Comparison of ENCODE assay signal across 16 cellular contexts in genomic region chr7:4014649-4015048, GRCh38.
DNase-seq lines count a peak whose midpoint lies in the region; ATAC-seq and TF ChIP-seq lines count a peak whose summit lies in the region.
"Had no signal": no experiment of that assay in that cellular context is flagged by ENCODE, and none has a peak within 500 bp of the region (broad histone marks: within the 10 kb centered on the region; RNA-seq: fewer than 3 reads in every experiment).

No MANE protein-coding gene starts in this region.

- H3K9me3 Mint-ChIP-seq in glutamatergic neuron (ENCODE audit: unreplicated experiment): peaks cover 29% of the 10 kb centered on the region

- no peak for ATAC-seq in psoas muscle

- no peak for TF ChIP-seq POLR2A in spleen (IDR thresholded peaks at IDR 0.05)

- H3K27ac Mint-ChIP-seq in glutamatergic neuron (ENCODE audit: unreplicated experiment): peak overlapping the region; percentile 83
- H3K27ac Mint-ChIP-seq: B cell; CD4-positive, alpha-beta memory T cell; HFFc6; IgD-negative memory B cell had no signal

- no peaks in the 10 kb centered on the region for H3K27me3 ChIP-seq in spleen (replicated peaks in 1 of 7)
- H3K27me3 ChIP-seq in psoas muscle (ENCODE audit: insufficient read depth in 3 of 3, low read length in 2 of 3): peaks cover 0 to 13% (median 3%) of the 10 kb centered on the region in 3 donors

- H3K27me3 Mint-ChIP-seq in glutamatergic neuron (ENCODE audit: unreplicated experiment): peaks cover 18% of the 10 kb centered on the region

- H3K4me1 ChIP-seq in spleen (peaks cover 0 to 17% (median 6%) of the 10 kb centered on the region in 6 donors), psoas muscle (no peaks in the 10 kb centered on the region)

- intact Hi-C loops in spleen (cut with DNase I; ENCODE audit: low total_unique reads) (no loop called here), psoas muscle (cut with DNase I) (no loop called here)

- peaks cover 40% of the 10 kb centered on the region for H3K4me1 Mint-ChIP-seq in glutamatergic neuron (ENCODE audit: low read depth, unreplicated experiment)
- H3K4me1 Mint-ChIP-seq: B cell; CD4-positive, alpha-beta memory T cell; IgD-negative memory B cell had no signal

- peaks cover 34% of the 10 kb centered on the region for H3K36me3 Mint-ChIP-seq in glutamatergic neuron (ENCODE audit: unreplicated experiment)
- H3K36me3 Mint-ChIP-seq: CD4-positive, alpha-beta memory T cell; IgD-negative memory B cell had no signal

- peak overlapping the region; percentile 63 for H3K4me3 Mint-ChIP-seq in glutamatergic neuron (ENCODE audit: unreplicated experiment)
- H3K4me3 Mint-ChIP-seq: B cell, HFFc6, IgD-negative memory B cell had no signal

- H3K4me3 ChIP-seq in spleen (no peak overlapping the region), psoas muscle (no peak overlapping the region)

- H3K27ac ChIP-seq in spleen (peak overlapping the region in 6 of 8 donors; percentile 41 to 85 (median 70)), psoas muscle (no peak overlapping the region)

- H3K9me3 ChIP-seq in spleen: peaks cover 0 to 17% (median 14%) of the 10 kb centered on the region in 8 donors
- no peaks in the 10 kb centered on the region for H3K9me3 ChIP-seq in psoas muscle

- H3K36me3 ChIP-seq in spleen: peaks cover 0 to 4% (median 0%) of the 10 kb centered on the region in 6 donors
- no peaks in the 10 kb centered on the region for H3K36me3 ChIP-seq in psoas muscle (ENCODE audit: insufficient read depth in 1 of 2, low read depth in 1 of 2)

- WGBS in spleen, 5 donors: 48 to 69% (median 52%) methylated on average over 7 of the region's 7 CpGs
- WGBS in psoas muscle, 3 donors: 65 to 71% (median 67%) methylated on average over 7 of the region's 7 CpGs

- TF ChIP-seq CTCF in glutamatergic neuron (IDR thresholded peaks at IDR 0.05; ENCODE audit: partially characterized antibody, unreplicated experiment) (no peak), spleen (IDR thresholded peaks at IDR 0.05 in 8 of 11, conservative IDR thresholded peaks at IDR 0.05 in 3 of 11) (no peak), psoas muscle (IDR thresholded peaks at IDR 0.05) (no peak)

- DNase-seq in DMS153 treated with DMSO at 0.1 percent for 48 hours (lab: John Stamatoyannopoulos, UW; ENCODE audit: unreplicated experiment) (peak; percentile 86), dermis blood vessel endothelial cell (peak; percentile 49), glutamatergic neuron (no peak), spleen (peak; percentile 64), NCI-H2029 treated with DMSO at 0.1 percent for 48 hours (lab: John Stamatoyannopoulos, UW) (no peak), cortex of kidney (lab: John Stamatoyannopoulos, UW) (no peak), psoas muscle (no peak), globus pallidus (ENCODE audit: low spot score) (no peak)
- DNase-seq: C1 segment of cervical spinal cord; CD4-positive, alpha-beta memory T cell; DND-41; GDM1; HCEC 1CT; HFFc6 had no signal

Comparison
In these comparisons a context has a peak if more than half of its experiments do, and no peak if none do; other contexts are left out.
1. DNase-seq: peak in DMS153 treated with DMSO at 0.1 percent for 48 hours (single experiment), dermis blood vessel endothelial cell (single experiment) and spleen (single experiment); none in glutamatergic neuron (single experiment), NCI-H2029 treated with DMSO at 0.1 percent for 48 hours (single experiment), cortex of kidney (single experiment), psoas muscle (0 of 2) and globus pallidus (single experiment).